22 cellular contexts compared by ENCODE assay signal in genomic region chr11:47837929-47838328, GRCh38. TPM values are rescaled to one million over a fixed set of nuclear protein-coding genes. Genes with fewer than 3 reads are reported as not detected.
DNase-seq lines count a peak whose midpoint lies in the region; ATAC-seq, FAIRE-seq and TF ChIP-seq lines count a peak whose summit lies in the region.
"Had no signal": no experiment of that assay in that cellular context is flagged by ENCODE, and none has a peak within 500 bp of the region (broad histone marks: within the 10 kb centered on the region; RNA-seq: fewer than 3 reads in every experiment).

No MANE protein-coding gene starts in this region.

- no peaks in the 10 kb centered on the region for H3K27me3 ChIP-seq in K562 (ENCODE audit: control insufficient read depth in 2 of 2, insufficient read depth in 2 of 2, low read length in 2 of 2)
- H3K27me3 ChIP-seq: BLaER1 treated with 17β-estradiol and CSF1 and Interleukin-3, amounts not matched to agents 10 nM and 100 nM had no signal

- POLR2A ChIA-PET in K562 (lab: Yijun Ruan, JAX), result interaction anchor here (0.6 to 0.9 kb wide), 2 partner anchors 9 to 24 kb away, joined by 3 to 4 read pairs; no protein-coding TSS in a partner anchor

- no peak for FAIRE-seq in GM12891 (lab: Jason Lieb, UNC)
- FAIRE-seq in K562 (lab: Jason Lieb, UNC), result no peak
- FAIRE-seq: GM19239 had no signal

- peak overlapping the region; percentile 2 to 40 for H3K27ac Mint-ChIP-seq in natural killer cell
- H3K27ac Mint-ChIP-seq in natural killer cell treated with Interleukin-12 subunit alpha and Interleukin-12 subunit beta and Interleukin-15 and Interleukin-18, amount 100 ng/mL, for 72 hours, result peak overlapping the region in 1 of 2 donors; percentile 18

- no peaks in the 10 kb centered on the region for H3K9me1 ChIP-seq in K562 (ENCODE audit: control insufficient read depth, insufficient read depth, low read length)

- no peak overlapping the region for H3K4me3 Mint-ChIP-seq in natural killer cell
- no peak overlapping the region for H3K4me3 Mint-ChIP-seq in natural killer cell treated with Interleukin-12 subunit alpha and Interleukin-12 subunit beta and Interleukin-15 and Interleukin-18, amount 100 ng/mL, for 72 hours
- H3K4me3 Mint-ChIP-seq: CD8-positive, alpha-beta memory T cell; H9 had no signal

- peaks cover 7 to 10% of the 10 kb centered on the region in 2 donors for H3K4me1 Mint-ChIP-seq in natural killer cell
- H3K4me1 Mint-ChIP-seq in natural killer cell treated with Interleukin-12 subunit alpha and Interleukin-12 subunit beta and Interleukin-15 and Interleukin-18, amount 100 ng/mL, for 72 hours (ENCODE audit: low read depth in 2 of 2), result peaks cover 0 to 7% of the 10 kb centered on the region in 2 donors
- H3K4me1 Mint-ChIP-seq: H9 had no signal

- BruUV-seq in K562 (replicated peaks; lab: Mats Ljungman, UMichigan), result no TSS peak

- H3K4me3 ChIP-seq in K562, result no peak overlapping the region
- H3K4me3 ChIP-seq: BLaER1 treated with 17β-estradiol and CSF1 and Interleukin-3, amounts not matched to agents 10 nM and 100 nM had no signal

- H3K4me2 ChIP-seq in K562 (ENCODE audit: insufficient read depth, low read length), result no peak overlapping the region
- H3K4me2 ChIP-seq: BLaER1 treated with 17β-estradiol and CSF1 and Interleukin-3, amounts not matched to agents 10 nM and 100 nM had no signal

- no peaks in the 10 kb centered on the region for H3K4me1 ChIP-seq in K562 (replicated peaks in 1 of 2; ENCODE audit: control insufficient read depth in 2 of 2, insufficient read depth in 2 of 2, low read length in 2 of 2)

- H3K9me3 ChIP-seq in K562 (replicated peaks; ENCODE audit: control insufficient read depth, insufficient read depth, low read depth, low read length), result no peaks in the 10 kb centered on the region
- H3K9me3 ChIP-seq: BLaER1 treated with 17β-estradiol and CSF1 and Interleukin-3, amounts not matched to agents 10 nM and 100 nM had no signal

- H3K27ac ChIP-seq in K562 (ENCODE audit: extremely low read depth, low read depth, low read length), result no peak overlapping the region; the same call in 2 of the 3 replicates
- H3K27ac ChIP-seq: BLaER1 treated with 17β-estradiol and CSF1 and Interleukin-3, amounts not matched to agents 10 nM and 100 nM had no signal

- H2AFZ ChIP-seq in K562 (ENCODE audit: low read depth, low read length), result no peak overlapping the region

- H3K9ac ChIP-seq in K562 (ENCODE audit: insufficient read depth in 1 of 2, low read depth in 2 of 2, low read length in 2 of 2), result no peak overlapping the region
- H3K9ac ChIP-seq: BLaER1 treated with 17β-estradiol and CSF1 and Interleukin-3, amounts not matched to agents 10 nM and 100 nM had no signal

- TF ChIP-seq RAD21 in K562 (CRISPR knock-in tag; conservative IDR thresholded peaks at IDR 0.05 in 1 of 2, IDR thresholded peaks at IDR 0.05 in 1 of 2), result no peak

- intact Hi-C loops in natural killer cell (cut with micrococcal nuclease), result no loop called here
- intact Hi-C loops in K562 (cut with micrococcal nuclease), result no loop called here

- H4K20me1 ChIP-seq in K562 (replicated peaks; ENCODE audit: control insufficient read depth, insufficient read depth, low read length), result no peaks in the 10 kb centered on the region

- ATAC-seq in natural killer cell (no peak), K562 (peak; percentile 8; the same call in 2 of the 3 replicates), GM21447 (IDR thresholded peaks at IDR 0.05; ENCODE audit: unreplicated experiment) (no peak)
- no peak for ATAC-seq in natural killer cell treated with Interleukin-12 subunit alpha and Interleukin-12 subunit beta and Interleukin-15 and Interleukin-18, amount 100 ng/mL, for 72 hours
- ATAC-seq: Panc1 had no signal

- no peaks in the 10 kb centered on the region for H3K27me3 Mint-ChIP-seq in natural killer cell (ENCODE audit: low read depth in 2 of 2)
- H3K27me3 Mint-ChIP-seq in natural killer cell treated with Interleukin-12 subunit alpha and Interleukin-12 subunit beta and Interleukin-15 and Interleukin-18, amount 100 ng/mL, for 72 hours, result no peaks in the 10 kb centered on the region
- H3K27me3 Mint-ChIP-seq: CD8-positive, alpha-beta memory T cell had no signal

- TF ChIP-seq EP300 in K562 (IDR thresholded peaks at IDR 0.05; ENCODE audit: low read length), result no peak

- in situ Hi-C loops in K562 (cut with MboI), result no loop called here

- no peak for DNase-seq in natural killer cell
- DNase-seq in natural killer cell treated with Interleukin-12 subunit alpha and Interleukin-12 subunit beta and Interleukin-15 and Interleukin-18, amount 100 ng/mL, for 72 hours (ENCODE audit: low spot score), result no peak
- DNase-seq in GM12891 (ENCODE audit: insufficient read length, low spot score), result no peak
- no peak for DNase-seq in K562 (ENCODE audit: extremely low read depth in 1 of 4, low spot score in 3 of 4)
- no peak for DNase-seq in T-helper 1 cell
- DNase-seq in RKO (ENCODE audit: low spot score), result no peak
- DNase-seq: ACHN; CD8-positive, alpha-beta memory T cell; GDM1; H9; KBM-7; NCI-H1092 treated with DMSO at 0.1 percent for 48 hours; NCI-H1436 treated with DMSO at 0.1 percent for 48 hours; NCI-H1930; NCI-H2227 treated with DMSO at 0.1 percent for 48 hours; NCI-H510A treated with DMSO at 0.1 percent for 48 hours; NCI-H748 treated with DMSO at 0.1 percent for 48 hours; NK-92 treated with Interleukin-12 subunit alpha and Interleukin-12 subunit beta, amount 100 ng/mL, for 24 hours had no signal

- CTCF ChIA-PET in K562 (lab: Yijun Ruan, JAX; ENCODE audit: low intra/inter-chr PET ratio), result no interaction called here

- peaks cover 94% of the 10 kb centered on the region for H3K36me3 ChIP-seq in K562 (ENCODE audit: control insufficient read depth, insufficient read depth, low read length)

- peaks cover 24% of the 10 kb centered on the region; the same call in 2 of the 3 replicates for H3K79me2 ChIP-seq in K562 (ENCODE audit: control insufficient read depth, insufficient read depth, low read length)

- no peaks in the 10 kb centered on the region for H3K9me3 Mint-ChIP-seq in natural killer cell
- no peaks in the 10 kb centered on the region for H3K9me3 Mint-ChIP-seq in natural killer cell treated with Interleukin-12 subunit alpha and Interleukin-12 subunit beta and Interleukin-15 and Interleukin-18, amount 100 ng/mL, for 72 hours
- H3K9me3 Mint-ChIP-seq: H9 had no signal

- TF ChIP-seq CTCF in natural killer cell (IDR thresholded peaks at IDR 0.05), result no peak
- TF ChIP-seq CTCF in K562 (IDR thresholded peaks at IDR 0.05 in 2 of 3, conservative IDR thresholded peaks at IDR 0.05 in 1 of 3; ENCODE audit: insufficient read depth in 2 of 3, low read depth in 1 of 3, low read length in 3 of 3), result no peak

- TF ChIP-seq POLR2A in GM12891 (IDR thresholded peaks at IDR 0.05; ENCODE audit: low read depth, low read length) (no peak), K562 (conservative IDR thresholded peaks at IDR 0.05) (peak; percentile 52; the same call in 1 of the 2 replicates)

- peaks cover 23% of the 10 kb centered on the region for H3K36me3 Mint-ChIP-seq in natural killer cell
- peaks cover 24% of the 10 kb centered on the region for H3K36me3 Mint-ChIP-seq in natural killer cell treated with Interleukin-12 subunit alpha and Interleukin-12 subunit beta and Interleukin-15 and Interleukin-18, amount 100 ng/mL, for 72 hours

TF ChIP-seq in GM12891, 5 proteins besides CTCF, POLR2A, EP300 and RAD21:
- no peak for TF ChIP-seq SPI1 (IDR thresholded peaks at IDR 0.05; ENCODE audit: low read depth, low read length)
- peak; percentile 9; the same call in 1 of the 2 replicates for TF ChIP-seq POLR2AphosphoS5 (IDR thresholded peaks at IDR 0.05; ENCODE audit: low read depth, low read length)

TF ChIP-seq in K562, 482 proteins besides CTCF, POLR2A, EP300 and RAD21:
- TF ChIP-seq BRCA1 (IDR thresholded peaks at IDR 0.05) (no peak), BRCA1 (CRISPR knock-in tag; IDR thresholded peaks at IDR 0.05) (no peak), ZFP36 (IDR thresholded peaks at IDR 0.05; ENCODE audit: low read depth, low read length, partially characterized antibody) (no peak), GATAD2A (IDR thresholded peaks at IDR 0.05) (no peak), HDGF (IDR thresholded peaks at IDR 0.05) (no peak), SAFB2 (IDR thresholded peaks at IDR 0.05; ENCODE audit: borderline replicate concordance, low read depth, low read length, severe bottlenecking) (no peak), ZNF140 (CRISPR knock-in tag; IDR thresholded peaks at IDR 0.05) (no peak), ZNF224 (CRISPR knock-in tag; IDR thresholded peaks at IDR 0.05) (no peak)

RNA-seq across cellular contexts. Expression of gene NUP160, which starts 10.2 kb away (rescaled TPM):
- 10 to 100 TPM; 36.6 to 53.3 (median 43.5) TPM for total RNA-seq in natural killer cell
- total RNA-seq in natural killer cell treated with Interleukin-12 subunit alpha and Interleukin-12 subunit beta and Interleukin-15 and Interleukin-18, amount 100 ng/mL, for 72 hours, result 10 to 100 TPM; 48.0 to 78.0 TPM
- polyA plus RNA-seq in GM12891 (2012; ENCODE audit: low read depth, missing spikeins), result 23.5 TPM
- total RNA-seq in K562 (2011; cell fraction: chromatin; rRNA removed; ENCODE audit: low replicate concordance), result 208 and 361 TPM in 2 replicates
- 99.7 and 113 TPM in 2 replicates for total RNA-seq in K562 (2011; cell fraction: nucleolus; rRNA removed)
- 163 and 198 TPM in 2 replicates for total RNA-seq in K562 (2011; cell fraction: nucleoplasm; rRNA removed)
- 41.5 and 47.1 TPM in 2 replicates for total RNA-seq in K562 (2014; rRNA removed)
- total RNA-seq in K562 (2014; rRNA removed; fragmentation: Illumina TruSeq; extraction: Trizol), result 77.4 and 89.6 TPM in 2 replicates
- 61.5 and 65.0 TPM in 2 replicates for total RNA-seq in K562 (2015; rRNA removed; fragmentation: Illumina TruSeq; extraction: Trizol)
- 77.8 and 81.0 TPM in 2 replicates for total RNA-seq in K562 (2021)
- 82.7 and 112 TPM in 2 replicates for polyA plus RNA-seq in K562 (2011; rRNA removed)
- polyA plus RNA-seq in K562 (2011; cell fraction: cytosol; rRNA removed), result 41.7 and 61.1 TPM in 2 replicates
- polyA plus RNA-seq in K562 (2011; cell fraction: nucleus; rRNA removed), result 59.8 and 68.8 TPM in 2 replicates
- 39.9 and 56.4 TPM in 2 replicates for polyA plus RNA-seq in K562 (2012)
- 73.7 and 74.2 TPM in 2 replicates for polyA plus RNA-seq in K562 (2014; fragmentation: Illumina TruSeq; extraction: Trizol)
- polyA plus RNA-seq in K562 (2014; fragmentation: Nextera tagmentation; extraction: Ambion mirVana), result 10 to 100 TPM; 44.5 to 60.2 TPM
- polyA plus RNA-seq in K562 (2014; rRNA removed), result 53.0 and 54.3 TPM in 2 replicates
- 238 and 272 TPM in 2 replicates for polyA minus RNA-seq in K562 (2011; rRNA and poly(A)+ RNA removed)
- 72.9 and 106 TPM in 2 replicates for polyA minus RNA-seq in K562 (2011; cell fraction: cytosol; rRNA and poly(A)+ RNA removed)
- 46.6 and 77.9 TPM in 2 replicates for polyA minus RNA-seq in K562 (2011; cell fraction: nucleus; rRNA and poly(A)+ RNA removed)
